8 cellular contexts compared by ENCODE assay signal in the genomic region with DNA sequence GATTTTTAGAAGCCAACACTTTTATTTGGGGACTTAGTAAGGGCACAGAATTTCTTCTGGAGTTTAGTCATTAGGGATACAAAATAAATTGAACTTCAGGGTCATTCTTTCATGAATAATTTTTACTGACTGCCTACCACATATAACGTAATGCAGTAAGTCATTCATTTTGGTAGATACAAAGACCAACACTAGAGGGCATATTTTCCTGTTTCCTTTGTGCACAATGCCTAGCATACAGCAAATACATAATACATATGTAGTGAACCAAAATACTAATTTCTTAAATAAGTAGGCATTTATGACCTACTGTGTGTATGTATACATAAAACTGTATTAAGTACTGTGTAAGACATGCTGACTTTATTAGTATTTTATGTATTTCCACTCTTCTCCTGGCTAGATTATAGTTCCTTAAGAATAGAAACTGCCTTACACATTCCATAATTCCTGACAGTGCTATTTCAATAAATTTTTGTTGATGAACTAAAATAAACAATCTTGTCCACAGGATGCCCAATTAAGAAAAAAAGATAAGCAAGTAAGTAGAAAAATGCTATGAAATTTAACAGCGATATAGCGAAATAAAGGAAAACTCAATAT. TPM values are rescaled to one million over a fixed set of nuclear protein-coding genes. Genes with fewer than 3 reads are reported as not detected.
DNase-seq lines count a peak whose midpoint lies in the region; ATAC-seq and TF ChIP-seq lines count a peak whose summit lies in the region.

No MANE protein-coding gene starts in this region.

- CTCF ChIA-PET in HCT116 (lab: Charles Lee) = interaction anchor here (0.7 to 1.0 kb wide), 3 partner anchors 11 to 300 kb away, joined by 3 to 4 read pairs (median 4); no protein-coding TSS in a partner anchor
- CTCF ChIA-PET in activated CD8-positive, alpha-beta T cell treated with anti-CD3 and anti-CD28 coated beads for 36 hours (lab: Charles Lee) = interaction anchor here (0.7 to 2.2 kb wide), 7 partner anchors 9 to 300 kb away, joined by 3 to 6 read pairs (median 4); no protein-coding TSS in a partner anchor

- H3K4me2 ChIP-seq in HCT116 (ENCODE audit: low read length) = no peak overlapping the region

- no peak overlapping the region for H3K9ac ChIP-seq in HCT116 (ENCODE audit: low read length)

- peak; percentile 92 for ATAC-seq in HCT116
- peak; percentile 78 for ATAC-seq in activated CD8-positive, alpha-beta T cell treated with anti-CD3 and anti-CD28 coated beads for 36 hours
- ATAC-seq in right cardiac atrium = peak; percentile 63
- ATAC-seq in HG03045 (IDR thresholded peaks at IDR 0.05; ENCODE audit: unreplicated experiment) = no peak

- peaks cover 93% of the 10 kb centered on the region for H3K79me2 ChIP-seq in HCT116 (ENCODE audit: insufficient read depth, low read length)

- RAD21 ChIA-PET in HCT116 (lab: Charles Lee; ENCODE audit: low non-redundant PET in 1 of 2, low total read pairs in 2 of 2, uncharacterized antibody in 2 of 2, unreplicated experiment in 2 of 2) = no interaction called here

- peaks cover 63% of the 10 kb centered on the region for H3K4me1 Mint-ChIP-seq in activated CD8-positive, alpha-beta T cell treated with anti-CD3 and anti-CD28 coated beads for 36 hours (ENCODE audit: low read depth)

- DNase-seq in SKM-1 (lab: John Stamatoyannopoulos, UW; ENCODE audit: unreplicated experiment) (peak; percentile 15), SKM-1 treated with dmso at 0.1 percent for 144 hours (lab: John Stamatoyannopoulos, UW; ENCODE audit: unreplicated experiment) (no peak), HCT116 (ENCODE audit: low read depth, low spot score) (peak; percentile 41), NCI-H1694 (lab: John Stamatoyannopoulos, UW) (peak; percentile 20), right cardiac atrium (no peak), thyroid gland (no peak)
- DNase-seq in activated CD8-positive, alpha-beta T cell treated with anti-CD3 and anti-CD28 coated beads for 36 hours = no peak

- no peaks in the 10 kb centered on the region for H3K9me2 ChIP-seq in HCT116 (ENCODE audit: insufficient read depth)

- H3K36me3 ChIP-seq in HCT116 (ENCODE audit: control insufficient read depth in 1 of 2, insufficient read depth in 2 of 2, low read length in 2 of 2) = no peaks in the 10 kb centered on the region
- H3K36me3 ChIP-seq in thyroid gland = no peaks in the 10 kb centered on the region

- H3K4me1 ChIP-seq in HCT116 (ENCODE audit: control insufficient read depth in 1 of 2, insufficient read depth in 2 of 2, low read length in 2 of 2) = no peaks in the 10 kb centered on the region
- H3K4me1 ChIP-seq in right cardiac atrium (ENCODE audit: control insufficient read depth, insufficient read depth, low read length) = peaks cover 4% of the 10 kb centered on the region
- H3K4me1 ChIP-seq in thyroid gland = peaks cover 38 to 55% of the 10 kb centered on the region in 2 donors

- BruUV-seq in HCT116 (replicated peaks; lab: Mats Ljungman, UMichigan) = no TSS peak

- H3K27me3 ChIP-seq in HCT116 (ENCODE audit: insufficient read depth, low read length) (no peaks in the 10 kb centered on the region), right cardiac atrium (ENCODE audit: control insufficient read depth, insufficient read depth) (no peaks in the 10 kb centered on the region), thyroid gland (no peaks in the 10 kb centered on the region)

- H2AFZ ChIP-seq in HCT116 (ENCODE audit: low read depth, low read length, poor library complexity, severe bottlenecking) = no peak overlapping the region

- peak; percentile 48 for TF ChIP-seq RAD21 in HCT116 (IDR thresholded peaks at IDR 0.05; ENCODE audit: low read depth)

- no peaks in the 10 kb centered on the region for H3K27me3 Mint-ChIP-seq in activated CD8-positive, alpha-beta T cell treated with anti-CD3 and anti-CD28 coated beads for 36 hours

- H3K4me3 ChIP-seq in HCT116 (replicated peaks in 1 of 2; ENCODE audit: low read depth in 1 of 2, low read length in 2 of 2) (no peak overlapping the region), right cardiac atrium (ENCODE audit: low read length) (no peak overlapping the region), thyroid gland (replicated peaks in 1 of 3) (no peak overlapping the region)

- POLR2A ChIA-PET in HCT116 (lab: Charles Lee) = no interaction called here
- POLR2A ChIA-PET in activated CD8-positive, alpha-beta T cell treated with anti-CD3 and anti-CD28 coated beads for 36 hours (lab: Charles Lee) = interaction anchor here (1.2 kb wide), 1 partner anchor 10 kb away, joined by 3 read pairs; no protein-coding TSS in a partner anchor

- 66% methylated on average over 3 of the region's 3 CpGs for WGBS in right cardiac atrium
- WGBS in thyroid gland, 2 donors = 64 to 65% methylated on average over 3 of the region's 3 CpGs

- TF ChIP-seq POLR2A in HCT116 (IDR thresholded peaks at IDR 0.05; ENCODE audit: borderline replicate concordance, extremely low read depth, insufficient read depth, insufficient read length) (no peak), thyroid gland (IDR thresholded peaks at IDR 0.05) (no peak)

- intact Hi-C loops in HCT116 (cut with micrococcal nuclease) = loop anchor here (1.0 kb wide), 1 partner anchor 299 kb away; no protein-coding TSS in a partner anchor
- intact Hi-C loops in activated CD8-positive, alpha-beta T cell treated with anti-CD3 and anti-CD28 coated beads for 36 hours (cut with micrococcal nuclease) = loop anchor here (5.0 kb wide), 2 partner anchors 45 to 300 kb away; no protein-coding TSS in a partner anchor
- intact Hi-C loops in right cardiac atrium (cut with DNase I) = no loop called here
- intact Hi-C loops in thyroid gland (cut with DNase I) = no loop called here

- H3K27ac Mint-ChIP-seq in activated CD8-positive, alpha-beta T cell treated with anti-CD3 and anti-CD28 coated beads for 36 hours = no peak overlapping the region

- peak; percentile 40 to 73 (median 64); a peak in 5 of 6 replicates for TF ChIP-seq CTCF in HCT116 (IDR thresholded peaks at IDR 0.05 in 2 of 3, conservative IDR thresholded peaks at IDR 0.05 in 1 of 3; ENCODE audit: borderline replicate concordance in 1 of 3, insufficient read depth in 1 of 3, low read depth in 2 of 3, low read length in 2 of 3)
- TF ChIP-seq CTCF in activated CD8-positive, alpha-beta T cell treated with anti-CD3 and anti-CD28 coated beads for 36 hours (IDR thresholded peaks at IDR 0.05) = peak; percentile 74
- TF ChIP-seq CTCF in thyroid gland (IDR thresholded peaks at IDR 0.05) = peak in 4 of 6 experiments; percentile 24 to 55 (median 52)

- no peaks in the 10 kb centered on the region for H3K9me3 Mint-ChIP-seq in activated CD8-positive, alpha-beta T cell treated with anti-CD3 and anti-CD28 coated beads for 36 hours

- H3K9me3 ChIP-seq in HCT116 (ENCODE audit: control insufficient read depth in 1 of 2, insufficient read depth in 1 of 2, low read depth in 1 of 2, low read length in 2 of 2) = no peaks in the 10 kb centered on the region
- H3K9me3 ChIP-seq in right cardiac atrium (ENCODE audit: control insufficient read depth, low read length) = no peaks in the 10 kb centered on the region
- no peaks in the 10 kb centered on the region for H3K9me3 ChIP-seq in thyroid gland

- H4K20me1 ChIP-seq in HCT116 (ENCODE audit: insufficient read depth) = peaks cover 15% of the 10 kb centered on the region; the same call in 1 of the 2 replicates

- no peak overlapping the region for H3K4me3 Mint-ChIP-seq in activated CD8-positive, alpha-beta T cell treated with anti-CD3 and anti-CD28 coated beads for 36 hours

- H3K36me3 Mint-ChIP-seq in activated CD8-positive, alpha-beta T cell treated with anti-CD3 and anti-CD28 coated beads for 36 hours (ENCODE audit: low read depth) = peaks cover 12% of the 10 kb centered on the region

- H3K27ac ChIP-seq in HCT116 (ENCODE audit: low read depth, low read length) (no peak overlapping the region), right cardiac atrium (ENCODE audit: low read length) (no peak overlapping the region), thyroid gland (peak overlapping the region in 2 of 3 donors; percentile 71 to 89)

TF ChIP-seq in HCT116, 20 proteins besides CTCF, POLR2A, EP300 and RAD21:
- TF ChIP-seq CBX3 (IDR thresholded peaks at IDR 0.05; ENCODE audit: low read depth) (peak; percentile 33; the same call in 1 of the 2 replicates), CEBPB (IDR thresholded peaks at IDR 0.05; ENCODE audit: low read depth) (0 out of 2 replicates have a peak, but pooled peaks have one; percentile 14), SIN3A (IDR thresholded peaks at IDR 0.05; ENCODE audit: low read depth) (no peak), TCF7L2 (IDR thresholded peaks at IDR 0.05; ENCODE audit: borderline replicate concordance, extremely low read depth, insufficient read depth, insufficient read length) (no peak)
TF ChIP-seq in HCT116: peak in this region for 2.

RNA-seq across cellular contexts. Expression of a gene that starts 47.9 kb away (rescaled TPM):
- total RNA-seq in HCT116 (2021; ENCODE audit: unreplicated experiment) = 52.0 TPM
- polyA plus RNA-seq in HCT116 (2012) = 30.4 and 32.1 TPM in 2 replicates
- 10 to 100 TPM; 56.6 to 57.8 TPM for total RNA-seq in activated CD8-positive, alpha-beta T cell treated with anti-CD3 and anti-CD28 coated beads for 36 hours
- 10 to 100 TPM; 66.8 to 77.1 (median 73.4) TPM for total RNA-seq in right cardiac atrium
- polyA plus RNA-seq in right cardiac atrium = 20.2 TPM
- total RNA-seq in thyroid gland = 100 to 1,000 TPM in 2 of 4 donors, 10 to 100 TPM in 2; 90.0 to 128 (median 100) TPM

Comparison
In these comparisons a context has a peak if more than half of its experiments do, and no peak if none do; other contexts are left out.
1. DNase-seq: peak in SKM-1 (single experiment), HCT116 (single experiment) and NCI-H1694 (single experiment); none in SKM-1 treated with dmso at 0.1 percent for 144 hours (single experiment), activated CD8-positive, alpha-beta T cell treated with anti-CD3 and anti-CD28 coated beads for 36 hours (single experiment), right cardiac atrium (0 of 3) and thyroid gland (0 of 2).
2. H3K27ac ChIP-seq: peak in thyroid gland (2 of 3); none in HCT116 (single experiment) and right cardiac atrium (single experiment).
3. intact Hi-C loops: an anchor here in HCT116 (1.0 kb wide) and activated CD8-positive, alpha-beta T cell treated with anti-CD3 and anti-CD28 coated beads for 36 hours (5.0 kb wide); none called in right cardiac atrium and thyroid gland.
4. Peak in every context shown above with its lines, with median percentiles within 50 percentile points of each other: CTCF ChIP-seq.